22 cellular contexts compared by ENCODE assay signal in genomic region chr1:156865865-156866678, GRCh38. TPM values are rescaled to one million over a fixed set of nuclear protein-coding genes. Genes with fewer than 3 reads are reported as not detected.
A peak's percentile ranks its signal among the peaks of the same experiment; 100 is the strongest.
DNase-seq lines count a peak whose midpoint lies in the region; ATAC-seq and TF ChIP-seq lines count a peak whose summit lies in the region.
"Had no signal": no experiment of that assay in that cellular context is flagged by ENCODE, and none has a peak within 500 bp of the region (broad histone marks: within the 10 kb centered on the region; RNA-seq: fewer than 3 reads in every experiment).

No MANE protein-coding gene starts in this region.

- H3K4me1 Mint-ChIP-seq in activated CD4-positive, alpha-beta T cell treated with anti-CD3 and anti-CD28 coated beads for 36 hours, result peaks cover 44% of the 10 kb centered on the region
- H3K4me1 Mint-ChIP-seq in activated CD4-positive, alpha-beta memory T cell treated with anti-CD3 and anti-CD28 coated beads for 36 hours (ENCODE audit: low read depth), result peaks cover 56% of the 10 kb centered on the region
- H3K4me1 Mint-ChIP-seq in neural progenitor cell, result peaks cover 57% of the 10 kb centered on the region

- H3K4me3 Mint-ChIP-seq in activated CD4-positive, alpha-beta T cell treated with anti-CD3 and anti-CD28 coated beads for 36 hours, result no peak overlapping the region
- no peak overlapping the region for H3K4me3 Mint-ChIP-seq in activated CD4-positive, alpha-beta memory T cell treated with anti-CD3 and anti-CD28 coated beads for 36 hours
- peak overlapping the region; percentile 16 for H3K4me3 Mint-ChIP-seq in neural progenitor cell
- H3K4me3 Mint-ChIP-seq: CD4-positive, alpha-beta T cell; effector memory CD8-positive, alpha-beta T cell; memory B cell had no signal

- peaks cover 24% of the 10 kb centered on the region for H3K27me3 Mint-ChIP-seq in activated CD4-positive, alpha-beta T cell treated with anti-CD3 and anti-CD28 coated beads for 36 hours
- H3K27me3 Mint-ChIP-seq in activated CD4-positive, alpha-beta memory T cell treated with anti-CD3 and anti-CD28 coated beads for 36 hours, result peaks cover 37% of the 10 kb centered on the region
- peaks cover 47% of the 10 kb centered on the region for H3K27me3 Mint-ChIP-seq in neural progenitor cell (ENCODE audit: insufficient read depth, low read depth)

- no peak overlapping the region for H2AFZ ChIP-seq in neural progenitor cell (replicated peaks)
- H2AFZ ChIP-seq in MM.1S (ENCODE audit: low read length), result no peak overlapping the region

- CTCF ChIA-PET in activated CD4-positive, alpha-beta T cell treated with anti-CD3 and anti-CD28 coated beads for 36 hours (lab: Charles Lee), result interaction anchor here (0.6 to 1.2 kb wide), 2 partner anchors 66 to 119 kb away, joined by 3 to 4 read pairs; no protein-coding TSS in a partner anchor
- CTCF ChIA-PET in activated CD4-positive, alpha-beta memory T cell treated with anti-CD3 and anti-CD28 coated beads for 36 hours (lab: Charles Lee), result interaction anchor here (1.0 kb wide), 2 partner anchors 10 to 140 kb away, joined by 3 read pairs; no protein-coding TSS in a partner anchor

- peaks cover 10% of the 10 kb centered on the region for H3K4me1 ChIP-seq in neural progenitor cell
- H3K4me1 ChIP-seq in MM.1S (ENCODE audit: low read length), result peaks cover 9% of the 10 kb centered on the region; the same call in 1 of the 2 replicates

- H3K27me3 ChIP-seq in neural progenitor cell (peaks cover 53% of the 10 kb centered on the region), MM.1S (replicated peaks; ENCODE audit: insufficient read depth, low read length) (peaks cover 43% of the 10 kb centered on the region)

- peak overlapping the region; percentile 9 for H3K27ac Mint-ChIP-seq in activated CD4-positive, alpha-beta T cell treated with anti-CD3 and anti-CD28 coated beads for 36 hours
- H3K27ac Mint-ChIP-seq in activated CD4-positive, alpha-beta memory T cell treated with anti-CD3 and anti-CD28 coated beads for 36 hours, result no peak overlapping the region
- H3K27ac Mint-ChIP-seq in neural progenitor cell, result peak overlapping the region; percentile 67
- H3K27ac Mint-ChIP-seq: CD4-positive, alpha-beta T cell; memory B cell had no signal

- H3K9me3 Mint-ChIP-seq in activated CD4-positive, alpha-beta T cell treated with anti-CD3 and anti-CD28 coated beads for 36 hours (ENCODE audit: low read depth), result no peaks in the 10 kb centered on the region
- H3K9me3 Mint-ChIP-seq in activated CD4-positive, alpha-beta memory T cell treated with anti-CD3 and anti-CD28 coated beads for 36 hours, result no peaks in the 10 kb centered on the region
- H3K9me3 Mint-ChIP-seq in neural progenitor cell, result no peaks in the 10 kb centered on the region
- H3K9me3 Mint-ChIP-seq: CD4-positive, alpha-beta T cell; effector memory CD8-positive, alpha-beta T cell; memory B cell had no signal

- no peaks in the 10 kb centered on the region for H3K36me3 Mint-ChIP-seq in activated CD4-positive, alpha-beta T cell treated with anti-CD3 and anti-CD28 coated beads for 36 hours (ENCODE audit: low read depth)
- no peaks in the 10 kb centered on the region for H3K36me3 Mint-ChIP-seq in activated CD4-positive, alpha-beta memory T cell treated with anti-CD3 and anti-CD28 coated beads for 36 hours
- no peaks in the 10 kb centered on the region for H3K36me3 Mint-ChIP-seq in neural progenitor cell
- H3K36me3 Mint-ChIP-seq: memory B cell had no signal

- peaks cover 5% of the 10 kb centered on the region for H3F3A ChIP-seq in neural progenitor cell (ENCODE audit: low read depth)
- no peaks in the 10 kb centered on the region for H3F3A ChIP-seq in MM.1S (ENCODE audit: insufficient read depth, low read length)

- POLR2A ChIA-PET in activated CD4-positive, alpha-beta T cell treated with anti-CD3 and anti-CD28 coated beads for 36 hours (lab: Charles Lee), result no interaction called here
- POLR2A ChIA-PET in activated CD4-positive, alpha-beta memory T cell treated with anti-CD3 and anti-CD28 coated beads for 36 hours (lab: Charles Lee), result no interaction called here

- ATAC-seq in activated CD4-positive, alpha-beta T cell treated with anti-CD3 and anti-CD28 coated beads for 36 hours, result peak; percentile 13
- no peak for ATAC-seq in GM21825 (IDR thresholded peaks at IDR 0.05; ENCODE audit: unreplicated experiment)
- ATAC-seq: effector memory CD8-positive, alpha-beta T cell; SK-N-SH treated with all-trans-retinoic acid at 6 μM for 48 hours had no signal

- intact Hi-C loops in activated CD4-positive, alpha-beta T cell treated with anti-CD3 and anti-CD28 coated beads for 36 hours (cut with DNase I, micrococcal nuclease), result no loop called here
- intact Hi-C loops in activated CD4-positive, alpha-beta memory T cell treated with anti-CD3 and anti-CD28 coated beads for 36 hours (cut with micrococcal nuclease), result no loop called here

- H3K27ac ChIP-seq in neural progenitor cell, result no peak overlapping the region
- H3K27ac ChIP-seq in MM.1S (ENCODE audit: low read length), result no peak overlapping the region

- H3K36me3 ChIP-seq in neural progenitor cell (no peaks in the 10 kb centered on the region), MM.1S (replicated peaks; ENCODE audit: insufficient read depth, low read length) (no peaks in the 10 kb centered on the region)

- TF ChIP-seq CTCF in neural progenitor cell (IDR thresholded peaks at IDR 0.05) (no peak), MM.1S (IDR thresholded peaks at IDR 0.05; ENCODE audit: low read length) (no peak)

- H4K20me1 ChIP-seq in neural progenitor cell (ENCODE audit: low read depth) (peaks cover 3% of the 10 kb centered on the region), MM.1S (ENCODE audit: insufficient read depth, low read length) (no peaks in the 10 kb centered on the region)

- H3K79me2 ChIP-seq in neural progenitor cell (ENCODE audit: low read depth) (no peaks in the 10 kb centered on the region), MM.1S (ENCODE audit: low read length) (no peaks in the 10 kb centered on the region)

- DNase-seq in activated CD4-positive, alpha-beta T cell treated with anti-CD3 and anti-CD28 coated beads for 36 hours, result peak; percentile 53
- no peak for DNase-seq in activated CD4-positive, alpha-beta T cell treated with anti-CD3 and anti-CD28 coated beads for 48 hours
- DNase-seq in KBM-7 (peak; percentile 64), neural progenitor cell (ENCODE audit: low spot score) (no peak), NCI-H187 (lab: John Stamatoyannopoulos, UW) (no peak), MM.1S (no peak)
- DNase-seq in activated CD4-positive, alpha-beta memory T cell treated with anti-CD3 and anti-CD28 coated beads for 36 hours, result peak; percentile 49
- DNase-seq: anterior cingulate cortex; CD4-positive, alpha-beta T cell; cerebellar nuclear complex; effector memory CD8-positive, alpha-beta T cell; GOT3; NCI-H1694 treated with DMSO at 0.1 percent for 48 hours; NCI-H510A; stimulated activated CD4-positive, alpha-beta T cell treated with anti-CD3 and anti-CD28 coated beads, Interleukin-12 subunit alpha, Interleukin-12 subunit beta, amount 100 ng/mL, for 4 hours had no signal

- H3K9me3 ChIP-seq in neural progenitor cell (ENCODE audit: low read depth), result no peaks in the 10 kb centered on the region
- no peaks in the 10 kb centered on the region for H3K9me3 ChIP-seq in MM.1S (replicated peaks; ENCODE audit: insufficient read depth, low read length)

- in situ Hi-C loops in KBM-7 (cut with MboI; ENCODE audit: low pct_unique_long_range_greater_than_20kb, low sequenced_read_pairs), result no loop called here

- H3K9ac ChIP-seq in neural progenitor cell (no peak overlapping the region), MM.1S (ENCODE audit: low read length) (no peak overlapping the region)

- no peak overlapping the region for H3K4me3 ChIP-seq in neural progenitor cell
- H3K4me3 ChIP-seq in MM.1S (ENCODE audit: low read length), result no peak overlapping the region

- no peaks in the 10 kb centered on the region for H3K9me2 ChIP-seq in MM.1S (replicated peaks; ENCODE audit: insufficient read depth, low read length)

- H3K4me2 ChIP-seq in neural progenitor cell (peak overlapping the region; percentile 54), MM.1S (ENCODE audit: low read depth, low read length) (no peak overlapping the region)

RNA-seq across cellular contexts. Expression of gene NTRK1, which starts 5.4 kb away (rescaled TPM):
- total RNA-seq in activated CD4-positive, alpha-beta T cell treated with anti-CD3 and anti-CD28 coated beads for 36 hours, result 1 to 10 TPM; 4.4 to 6.1 TPM
- 1 to 10 TPM; 6.4 to 6.7 TPM for total RNA-seq in activated CD4-positive, alpha-beta memory T cell treated with anti-CD3 and anti-CD28 coated beads for 36 hours
- total RNA-seq in neural progenitor cell (ENCODE audit: low replicate concordance), result 0.15 TPM in 1 of 2 replicates, not detected in the other
- total RNA-seq: kidney epithelial cell had no signal

RNA-seq across cellular contexts. Expression of gene INSRR, which starts 7.2 kb away (rescaled TPM):
- under 1 TPM; 0.14 to 0.18 TPM for total RNA-seq in activated CD4-positive, alpha-beta T cell treated with anti-CD3 and anti-CD28 coated beads for 36 hours
- total RNA-seq in activated CD4-positive, alpha-beta memory T cell treated with anti-CD3 and anti-CD28 coated beads for 36 hours, result under 1 TPM; 0.05 to 0.14 TPM
- not detected in 2 replicates for total RNA-seq in neural progenitor cell (ENCODE audit: low replicate concordance)
- total RNA-seq: CD4-positive, alpha-beta T cell; HT1080; kidney epithelial cell; pulmonary artery endothelial cell had no signal

RNA-seq across cellular contexts. Expression of gene PEAR1, which starts 27.4 kb away (rescaled TPM):
- total RNA-seq in activated CD4-positive, alpha-beta T cell treated with anti-CD3 and anti-CD28 coated beads for 36 hours, result not detected
- total RNA-seq in activated CD4-positive, alpha-beta memory T cell treated with anti-CD3 and anti-CD28 coated beads for 36 hours, result not detected
- total RNA-seq in neural progenitor cell (ENCODE audit: low replicate concordance), result 0.06 TPM in 1 of 2 replicates, not detected in the other

RNA-seq across cellular contexts. Expression of gene SH2D2A, which starts 49.4 kb away (rescaled TPM):
- total RNA-seq in activated CD4-positive, alpha-beta T cell treated with anti-CD3 and anti-CD28 coated beads for 36 hours, result 100 to 1,000 TPM; 189 to 211 TPM
- total RNA-seq in activated CD4-positive, alpha-beta memory T cell treated with anti-CD3 and anti-CD28 coated beads for 36 hours, result 100 to 1,000 TPM; 280 to 294 TPM
- total RNA-seq in neural progenitor cell (ENCODE audit: low replicate concordance), result 1.2 TPM in 1 of 2 replicates, not detected in the other
- total RNA-seq: urinary bladder had no signal

RNA-seq across cellular contexts. Expression of gene LRRC71, which starts 54.4 kb away (rescaled TPM):
- total RNA-seq in activated CD4-positive, alpha-beta T cell treated with anti-CD3 and anti-CD28 coated beads for 36 hours, result not detected
- total RNA-seq in activated CD4-positive, alpha-beta memory T cell treated with anti-CD3 and anti-CD28 coated beads for 36 hours, result not detected
- total RNA-seq in neural progenitor cell (ENCODE audit: low replicate concordance), result not detected in 2 replicates
- total RNA-seq: CD4-positive, alpha-beta T cell; HT1080; kidney epithelial cell had no signal

Comparison
In these comparisons a context has a peak if more than half of its experiments do, and no peak if none do; other contexts are left out.
1. DNase-seq: peak in activated CD4-positive, alpha-beta T cell treated with anti-CD3 and anti-CD28 coated beads for 36 hours (single experiment), KBM-7 (single experiment) and activated CD4-positive, alpha-beta memory T cell treated with anti-CD3 and anti-CD28 coated beads for 36 hours (single experiment); none in activated CD4-positive, alpha-beta T cell treated with anti-CD3 and anti-CD28 coated beads for 48 hours (single experiment), neural progenitor cell (single experiment), NCI-H187 (0 of 2) and MM.1S (single experiment).